In the genomic region with DNA sequence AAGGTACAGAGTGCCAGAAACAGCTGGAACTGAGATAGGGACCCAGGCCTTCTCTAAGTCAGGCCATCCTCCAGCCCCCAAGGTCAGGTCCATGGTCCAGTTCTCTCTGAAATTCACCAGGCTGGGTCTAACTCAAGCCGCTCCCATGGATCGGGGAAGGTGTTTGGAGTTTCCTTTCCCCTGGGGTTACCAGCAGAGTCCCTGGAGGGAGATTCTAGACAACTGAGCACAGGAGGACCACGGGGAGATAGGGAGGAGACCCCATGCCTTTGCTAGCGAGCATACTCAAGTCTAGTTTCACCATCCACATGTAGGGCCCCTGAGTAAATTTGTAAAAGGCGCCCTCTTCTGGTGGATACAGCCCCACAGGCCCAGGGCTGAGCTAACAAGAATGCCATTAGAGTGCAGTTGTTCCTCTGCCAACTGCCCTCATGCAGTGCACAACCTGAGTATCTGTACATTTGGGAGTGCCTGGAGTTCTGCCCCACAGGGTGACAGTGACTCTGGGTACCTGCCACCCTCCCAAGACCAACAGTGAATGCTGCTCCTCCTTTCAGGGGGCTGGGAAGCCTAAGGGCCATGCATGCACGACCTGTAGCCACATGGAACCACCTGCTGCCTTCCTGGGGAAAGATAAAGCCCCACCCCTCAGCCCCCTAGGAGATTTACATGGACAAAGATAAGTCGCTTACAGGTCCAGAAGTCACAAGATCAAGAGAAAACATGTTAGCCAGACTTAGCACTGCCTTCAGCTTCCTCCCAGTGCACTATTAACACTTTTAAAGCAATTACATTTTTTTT, we compare ENCODE assay signal across 1 cellular context.
TF ChIP-seq lines count a peak whose summit lies in the region.

No MANE protein-coding gene starts in this region.

TF ChIP-seq in K562, 482 proteins besides CTCF, POLR2A, EP300 and RAD21 (continued from another document):
- TF ChIP-seq, protein P1, sequence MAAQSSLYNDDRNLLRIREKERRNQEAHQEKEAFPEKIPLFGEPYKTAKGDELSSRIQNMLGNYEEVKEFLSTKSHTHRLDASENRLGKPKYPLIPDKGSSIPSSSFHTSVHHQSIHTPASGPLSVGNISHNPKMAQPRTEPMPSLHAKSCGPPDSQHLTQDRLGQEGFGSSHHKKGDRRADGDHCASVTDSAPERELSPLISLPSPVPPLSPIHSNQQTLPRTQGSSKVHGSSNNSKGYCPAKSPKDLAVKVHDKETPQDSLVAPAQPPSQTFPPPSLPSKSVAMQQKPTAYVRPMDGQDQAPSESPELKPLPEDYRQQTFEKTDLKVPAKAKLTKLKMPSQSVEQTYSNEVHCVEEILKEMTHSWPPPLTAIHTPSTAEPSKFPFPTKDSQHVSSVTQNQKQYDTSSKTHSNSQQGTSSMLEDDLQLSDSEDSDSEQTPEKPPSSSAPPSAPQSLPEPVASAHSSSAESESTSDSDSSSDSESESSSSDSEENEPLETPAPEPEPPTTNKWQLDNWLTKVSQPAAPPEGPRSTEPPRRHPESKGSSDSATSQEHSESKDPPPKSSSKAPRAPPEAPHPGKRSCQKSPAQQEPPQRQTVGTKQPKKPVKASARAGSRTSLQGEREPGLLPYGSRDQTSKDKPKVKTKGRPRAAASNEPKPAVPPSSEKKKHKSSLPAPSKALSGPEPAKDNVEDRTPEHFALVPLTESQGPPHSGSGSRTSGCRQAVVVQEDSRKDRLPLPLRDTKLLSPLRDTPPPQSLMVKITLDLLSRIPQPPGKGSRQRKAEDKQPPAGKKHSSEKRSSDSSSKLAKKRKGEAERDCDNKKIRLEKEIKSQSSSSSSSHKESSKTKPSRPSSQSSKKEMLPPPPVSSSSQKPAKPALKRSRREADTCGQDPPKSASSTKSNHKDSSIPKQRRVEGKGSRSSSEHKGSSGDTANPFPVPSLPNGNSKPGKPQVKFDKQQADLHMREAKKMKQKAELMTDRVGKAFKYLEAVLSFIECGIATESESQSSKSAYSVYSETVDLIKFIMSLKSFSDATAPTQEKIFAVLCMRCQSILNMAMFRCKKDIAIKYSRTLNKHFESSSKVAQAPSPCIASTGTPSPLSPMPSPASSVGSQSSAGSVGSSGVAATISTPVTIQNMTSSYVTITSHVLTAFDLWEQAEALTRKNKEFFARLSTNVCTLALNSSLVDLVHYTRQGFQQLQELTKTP (IDR thresholded peaks at IDR 0.05; ENCODE audit: low read depth in 1 of 2, partially characterized antibody in 2 of 2) = no peak
- TF ChIP-seq LARP7 (IDR thresholded peaks at IDR 0.05) (no peak), TARDBP (IDR thresholded peaks at IDR 0.05) (no peak), CCAR2 (IDR thresholded peaks at IDR 0.05; ENCODE audit: low read depth, low read length) (no peak), FOS (IDR thresholded peaks at IDR 0.05; ENCODE audit: extremely low read depth, insufficient read length) (no peak)
- TF ChIP-seq, protein P2, sequence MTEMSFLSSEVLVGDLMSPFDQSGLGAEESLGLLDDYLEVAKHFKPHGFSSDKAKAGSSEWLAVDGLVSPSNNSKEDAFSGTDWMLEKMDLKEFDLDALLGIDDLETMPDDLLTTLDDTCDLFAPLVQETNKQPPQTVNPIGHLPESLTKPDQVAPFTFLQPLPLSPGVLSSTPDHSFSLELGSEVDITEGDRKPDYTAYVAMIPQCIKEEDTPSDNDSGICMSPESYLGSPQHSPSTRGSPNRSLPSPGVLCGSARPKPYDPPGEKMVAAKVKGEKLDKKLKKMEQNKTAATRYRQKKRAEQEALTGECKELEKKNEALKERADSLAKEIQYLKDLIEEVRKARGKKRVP (CRISPR knock-in tag; IDR thresholded peaks at IDR 0.05) = no peak
